ENCODE assay signal across 32 cellular contexts in genomic region chr20:1826046-1826445, GRCh38.
A peak's percentile ranks its signal among the peaks of the same experiment; 100 is the strongest.
DNase-seq lines count a peak whose midpoint lies in the region; ATAC-seq, FAIRE-seq and TF ChIP-seq lines count a peak whose summit lies in the region.
"Had no signal": no experiment of that assay in that cellular context is flagged by ENCODE, and none has a peak within 500 bp of the region (broad histone marks: within the 10 kb centered on the region; RNA-seq: fewer than 3 reads in every experiment).

No MANE protein-coding gene starts in this region.

- H3K27ac Mint-ChIP-seq in HFFc6 = peak overlapping the region; percentile 23; the same call in 1 of the 2 replicates
- H3K27ac Mint-ChIP-seq in dendritic cell treated with granulocyte-macrophage colony-stimulating factor and Interleukin-4, amounts not matched to agents 40 ng/mL and 50 ng/mL, for 4 days = peak overlapping the region; percentile 68
- H3K27ac Mint-ChIP-seq: activated naive CD8-positive, alpha-beta T cell treated with anti-CD3 and anti-CD28 coated beads, Interleukin-2, amount 10 ng/mL, durations not matched to agents 7 days and 5 days; H9; stimulated activated memory B cell treated with anti-CD40 and anti-IgM and Interleukin-4, amounts not matched to agents 10 μg/mL and 1 μg/mL and 100 μg/mL, for 72 hours had no signal

- H3K36me3 ChIP-seq in ACC112 (ENCODE audit: insufficient read depth, low read length) = no peaks in the 10 kb centered on the region
- H3K36me3 ChIP-seq in osteoblast (ENCODE audit: insufficient read depth, low read length) = no peaks in the 10 kb centered on the region
- H3K36me3 ChIP-seq: cardiac muscle cell, esophagus muscularis mucosa had no signal

- no peaks in the 10 kb centered on the region for H3K27me3 ChIP-seq in ACC112 (ENCODE audit: insufficient read depth, low read length)
- no peaks in the 10 kb centered on the region for H3K27me3 ChIP-seq in osteoblast (ENCODE audit: insufficient read depth, low read length)
- H3K27me3 ChIP-seq: cardiac muscle cell, esophagus muscularis mucosa had no signal

- H2AFZ ChIP-seq in ACC112 (ENCODE audit: low read length, unreplicated experiment) (no peak overlapping the region), osteoblast (ENCODE audit: low read length) (no peak overlapping the region)

- ATAC-seq in GM19035 (IDR thresholded peaks at IDR 0.05; ENCODE audit: unreplicated experiment) (no peak), GM18873 (IDR thresholded peaks at IDR 0.05; ENCODE audit: low FRiP score, unreplicated experiment) (no peak)
- ATAC-seq: activated T-cell treated with anti-CD3 and anti-CD28 coated beads, Interleukin-2, amount 50 U/mL, for 4 hours; left ventricle myocardium superior; psoas muscle; stimulated activated memory B cell treated with anti-CD40 and anti-IgM and Interleukin-4, amounts not matched to agents 10 μg/mL and 1 μg/mL and 100 μg/mL, for 72 hours had no signal

- H3K9me3 ChIP-seq in osteoblast (ENCODE audit: low read depth, low read length) = peaks cover 5% of the 10 kb centered on the region

- no peaks in the 10 kb centered on the region for H3K36me3 Mint-ChIP-seq in HFFc6 (ENCODE audit: low read depth)
- peaks cover 30% of the 10 kb centered on the region for H3K36me3 Mint-ChIP-seq in dendritic cell treated with granulocyte-macrophage colony-stimulating factor and Interleukin-4, amounts not matched to agents 40 ng/mL and 50 ng/mL, for 4 days (ENCODE audit: low read depth)

- H3K9me3 Mint-ChIP-seq in HFFc6 = peaks cover 7% of the 10 kb centered on the region; the same call in 1 of the 2 replicates
- peaks cover 32% of the 10 kb centered on the region for H3K9me3 Mint-ChIP-seq in dendritic cell treated with granulocyte-macrophage colony-stimulating factor and Interleukin-4, amounts not matched to agents 40 ng/mL and 50 ng/mL, for 4 days

- DNase-seq in HFFc6 (no peak), osteoblast (ENCODE audit: insufficient read length, low spot score, missing footprints) (no peak), HTR-8/SVneo (ENCODE audit: insufficient read length, low spot score) (no peak), cerebellum (ENCODE audit: low spot score) (no peak)
- DNase-seq: activated CD4-positive, alpha-beta T cell treated with anti-CD3 and anti-CD28 coated beads, Interleukin-2, amount 50 U/mL, for 1 hour; activated CD4-positive, CD25-positive, alpha-beta regulatory T cell; activated gamma-delta T cell; activated naive CD8-positive, alpha-beta T cell treated with anti-CD3 and anti-CD28 coated beads, Interleukin-2, amount 10 ng/mL, durations not matched to agents 7 days and 5 days; activated T-cell treated with anti-CD3 and anti-CD28 coated beads, Interleukin-2, amount 50 U/mL, for 4 hours; cortex of kidney; DMS153; H9; kidney; left ventricle myocardium superior; NCI-H1105; NCI-H1930; NCI-H2171 treated with DMSO at 0.1 percent for 48 hours; NCI-H510A; nucleus accumbens; psoas muscle; T-helper 1 cell had no signal

- H3K4me1 Mint-ChIP-seq in HFFc6 (ENCODE audit: low read depth) = peaks cover 77% of the 10 kb centered on the region
- H3K4me1 Mint-ChIP-seq in dendritic cell treated with granulocyte-macrophage colony-stimulating factor and Interleukin-4, amounts not matched to agents 40 ng/mL and 50 ng/mL, for 4 days (ENCODE audit: low read depth) = peaks cover 87% of the 10 kb centered on the region
- H3K4me1 Mint-ChIP-seq: activated naive CD8-positive, alpha-beta T cell treated with anti-CD3 and anti-CD28 coated beads, Interleukin-2, amount 10 ng/mL, durations not matched to agents 7 days and 5 days had no signal

- H4K20me1 ChIP-seq in osteoblast (ENCODE audit: insufficient read depth, low read length) = no peaks in the 10 kb centered on the region

- no peak overlapping the region for H3K4me3 Mint-ChIP-seq in HFFc6
- no peak overlapping the region for H3K4me3 Mint-ChIP-seq in dendritic cell treated with granulocyte-macrophage colony-stimulating factor and Interleukin-4, amounts not matched to agents 40 ng/mL and 50 ng/mL, for 4 days
- H3K4me3 Mint-ChIP-seq: activated naive CD8-positive, alpha-beta T cell treated with anti-CD3 and anti-CD28 coated beads, Interleukin-2, amount 10 ng/mL, durations not matched to agents 7 days and 5 days; activated T-cell treated with anti-CD3 and anti-CD28 coated beads, Interleukin-2, amount 50 U/mL, for 4 hours; H9; stimulated activated memory B cell treated with anti-CD40 and anti-IgM and Interleukin-4, amounts not matched to agents 10 μg/mL and 1 μg/mL and 100 μg/mL, for 72 hours had no signal

- intact Hi-C loops in dendritic cell treated with granulocyte-macrophage colony-stimulating factor and Interleukin-4, amounts not matched to agents 40 ng/mL and 50 ng/mL, for 4 days (cut with micrococcal nuclease) = no loop called here

- H3K4me3 ChIP-seq in ACC112 (ENCODE audit: low read depth, low read length) = no peak overlapping the region
- H3K4me3 ChIP-seq in osteoblast (ENCODE audit: insufficient read depth, low read length) = no peak overlapping the region
- H3K4me3 ChIP-seq: cardiac muscle cell, esophagus muscularis mucosa, psoas muscle, SK-N-MC had no signal

- H3K4me1 ChIP-seq in ACC112 (ENCODE audit: control insufficient read depth, insufficient read depth, low read length, unreplicated experiment) (peaks cover 16% of the 10 kb centered on the region), osteoblast (ENCODE audit: insufficient read depth, low read length) (peaks cover 34% of the 10 kb centered on the region)

- TF ChIP-seq CTCF in HFFc6 (IDR thresholded peaks at IDR 0.05) = no peak
- TF ChIP-seq CTCF in osteoblast (IDR thresholded peaks at IDR 0.05; ENCODE audit: extremely low read depth, low read depth, low read length) = peak; percentile 18

- H3K4me2 ChIP-seq in osteoblast (ENCODE audit: insufficient read depth, low read length) = no peak overlapping the region

- H3K79me2 ChIP-seq in ACC112 (ENCODE audit: control insufficient read depth, insufficient read depth, low read length, unreplicated experiment) = no peaks in the 10 kb centered on the region
- H3K79me2 ChIP-seq in osteoblast (ENCODE audit: insufficient read depth, low read length) = no peaks in the 10 kb centered on the region

- FAIRE-seq in HTR-8/SVneo (lab: Jason Lieb, UNC) = no peak
- FAIRE-seq: frontal cortex, GM18507, kidney, urothelium cell line had no signal

- H3K27me3 Mint-ChIP-seq in HFFc6 (ENCODE audit: insufficient read depth) = no peaks in the 10 kb centered on the region; the same call in 1 of the 2 replicates
- no peaks in the 10 kb centered on the region for H3K27me3 Mint-ChIP-seq in dendritic cell treated with granulocyte-macrophage colony-stimulating factor and Interleukin-4, amounts not matched to agents 40 ng/mL and 50 ng/mL, for 4 days
- H3K27me3 Mint-ChIP-seq: stimulated activated memory B cell treated with anti-CD40 and anti-IgM and Interleukin-4, amounts not matched to agents 10 μg/mL and 1 μg/mL and 100 μg/mL, for 72 hours had no signal

- peak overlapping the region; percentile 25; the same call in 1 of the 2 replicates for H3K27ac ChIP-seq in ACC112 (ENCODE audit: low read depth, low read length)
- H3K27ac ChIP-seq in osteoblast (ENCODE audit: low read depth, low read length) = peak overlapping the region; percentile 72
- H3K27ac ChIP-seq: cardiac muscle cell, esophagus muscularis mucosa, psoas muscle, SK-N-MC had no signal
